In genomic region chrX:65871671-65872311, GRCh38 we compare ENCODE assay signal across 8 cellular contexts.
DNase-seq lines count a peak whose midpoint lies in the region; ATAC-seq, FAIRE-seq and TF ChIP-seq lines count a peak whose summit lies in the region.

No MANE protein-coding gene starts in this region.

- no peak for TF ChIP-seq EP300 in H1 (IDR thresholded peaks at IDR 0.05; ENCODE audit: borderline replicate concordance in 1 of 2, low read depth in 2 of 2, low read length in 2 of 2)
- TF ChIP-seq EP300 in sigmoid colon (IDR thresholded peaks at IDR 0.05), result no peak

- 68% methylated on average over 7 of the region's 7 CpGs; no CpG with 5 or more reads in 1 of the 2 experiments for WGBS in H1 (ENCODE audit: extremely low coverage in 1 of 2, insufficient coverage in 1 of 2, insufficient read length in 1 of 2, insufficient replicate concordance in 2 of 2, low coverage in 1 of 2, low lambda C conversion rate in 2 of 2, missing lambda C conversion rate in 1 of 2), 2 experiments
- WGBS in sigmoid colon, 2 donors, result 46 to 53% methylated on average over 7 of the region's 7 CpGs

- no peak overlapping the region for H2BK120ac ChIP-seq in H1 (replicated peaks; ENCODE audit: low read depth, low read length)

- H3K9ac ChIP-seq in DND-41 (ENCODE audit: low read depth, low read length) (no peak overlapping the region), H1 (replicated peaks in 1 of 4; ENCODE audit: extremely low read depth in 1 of 4, low read depth in 3 of 4, low read length in 3 of 4) (no peak overlapping the region), Karpas-422 (ENCODE audit: low read length) (no peak overlapping the region)

- TF ChIP-seq CTCF in DND-41 (IDR thresholded peaks at IDR 0.05; ENCODE audit: borderline replicate concordance, extremely low read depth, low read length, poor library complexity, severe bottlenecking) (peak; percentile 47), H1 (IDR thresholded peaks at IDR 0.05; ENCODE audit: control extremely low read depth in 1 of 3, insufficient read depth in 1 of 3, low read depth in 1 of 3, low read length in 3 of 3) (peak in 2 of 3 experiments; percentile 6 to 19; a peak in 2 of 4 replicates), glutamatergic neuron (IDR thresholded peaks at IDR 0.05; ENCODE audit: partially characterized antibody, unreplicated experiment) (no peak), sigmoid colon (IDR thresholded peaks at IDR 0.05) (no peak)

- TF ChIP-seq POLR2A in H1 (IDR thresholded peaks at IDR 0.05; ENCODE audit: control extremely low read depth in 1 of 2, low read depth in 2 of 2, low read length in 2 of 2), result no peak
- no peak for TF ChIP-seq POLR2A in sigmoid colon (IDR thresholded peaks at IDR 0.05)

- no peak overlapping the region for H3K18ac ChIP-seq in H1 (ENCODE audit: extremely low read depth, low read length)

- no peak overlapping the region for H3K14ac ChIP-seq in H1 (ENCODE audit: insufficient read length)

- H3K4me2 ChIP-seq in DND-41 (ENCODE audit: insufficient read depth, low read length) (no peak overlapping the region), H1 (ENCODE audit: insufficient read depth in 1 of 2, low read depth in 2 of 2, low read length in 2 of 2) (no peak overlapping the region), Karpas-422 (ENCODE audit: low read depth, low read length, poor library complexity, severe bottlenecking) (no peak overlapping the region)

- H2AFZ ChIP-seq in DND-41 (ENCODE audit: low read depth, low read length) (no peak overlapping the region; the same call in 1 of the 2 replicates), H1 (ENCODE audit: low read length) (no peak overlapping the region), Karpas-422 (ENCODE audit: low read length) (no peak overlapping the region)

- H3K23ac ChIP-seq in H1 (ENCODE audit: insufficient read length), result no peak overlapping the region

- FAIRE-seq in H1 (lab: Jason Lieb, UNC), result no peak

- H3K27me3 Mint-ChIP-seq in glutamatergic neuron (ENCODE audit: unreplicated experiment), result no peaks in the 10 kb centered on the region

- H2BK12ac ChIP-seq in H1 (ENCODE audit: low read depth, low read length), result no peak overlapping the region

- H3K23me2 ChIP-seq in H1 (ENCODE audit: low read depth, low read length), result no peaks in the 10 kb centered on the region

- intact Hi-C loops in sigmoid colon (cut with DNase I), result no loop called here

- H3K4me3 Mint-ChIP-seq in glutamatergic neuron (ENCODE audit: unreplicated experiment), result no peak overlapping the region

- no peaks in the 10 kb centered on the region for H3K36me3 ChIP-seq in DND-41 (ENCODE audit: insufficient read depth, low read length)
- no peaks in the 10 kb centered on the region for H3K36me3 ChIP-seq in H1 (ENCODE audit: control insufficient read depth in 2 of 4, insufficient read depth in 4 of 4, low read length in 3 of 4)
- no peaks in the 10 kb centered on the region for H3K36me3 ChIP-seq in Karpas-422 (ENCODE audit: insufficient read depth, low read length)
- H3K36me3 ChIP-seq in sigmoid colon, result no peaks in the 10 kb centered on the region

- H2BK5ac ChIP-seq in H1 (ENCODE audit: low read depth, low read length), result no peak overlapping the region

- H4K8ac ChIP-seq in H1 (ENCODE audit: extremely low read depth, insufficient read depth, low read length), result no peak overlapping the region

- H3K36me3 Mint-ChIP-seq in glutamatergic neuron (ENCODE audit: unreplicated experiment), result no peaks in the 10 kb centered on the region

- H3K4me1 Mint-ChIP-seq in glutamatergic neuron (ENCODE audit: low read depth, unreplicated experiment), result no peaks in the 10 kb centered on the region

- H2AK5ac ChIP-seq in H1 (ENCODE audit: low read depth, low read length), result no peak overlapping the region

- H3K9me2 ChIP-seq in Karpas-422 (replicated peaks; ENCODE audit: insufficient read depth, low read length), result no peaks in the 10 kb centered on the region

- H3K79me2 ChIP-seq in DND-41 (ENCODE audit: insufficient read depth, low read length), result no peaks in the 10 kb centered on the region
- H3K79me2 ChIP-seq in H1 (ENCODE audit: control insufficient read depth in 1 of 2, insufficient read depth in 2 of 2, low read length in 2 of 2), result no peaks in the 10 kb centered on the region
- H3K79me2 ChIP-seq in Karpas-422 (ENCODE audit: low read length), result no peaks in the 10 kb centered on the region

- H3K56ac ChIP-seq in H1 (replicated peaks; ENCODE audit: insufficient read length, low read depth, low read length), result no peak overlapping the region

- no peak overlapping the region for H4K91ac ChIP-seq in H1 (replicated peaks; ENCODE audit: insufficient read length, low read length)

- H2BK20ac ChIP-seq in H1 (ENCODE audit: low read length), result no peak overlapping the region

- H3K4me1 ChIP-seq in DND-41 (ENCODE audit: insufficient read depth, low read length) (peaks cover 16% of the 10 kb centered on the region), H1 (replicated peaks in 1 of 4; ENCODE audit: control insufficient read depth in 3 of 4, insufficient read depth in 4 of 4, low read length in 3 of 4) (no peaks in the 10 kb centered on the region), Karpas-422 (ENCODE audit: low read length) (no peaks in the 10 kb centered on the region), sigmoid colon (no peaks in the 10 kb centered on the region)

- H3K4me3 ChIP-seq in DND-41 (ENCODE audit: low read depth in 1 of 2, low read length in 2 of 2), result no peak overlapping the region
- H3K4me3 ChIP-seq in H1 (ENCODE audit: extremely low read depth in 1 of 4, insufficient read depth in 2 of 4, low read depth in 3 of 4, low read length in 4 of 4), result no peak overlapping the region
- no peak overlapping the region for H3K4me3 ChIP-seq in Karpas-422 (ENCODE audit: low read length)
- H3K4me3 ChIP-seq in sigmoid colon, result no peak overlapping the region

- ATAC-seq in DND-41 (ENCODE audit: insufficient read depth, low read depth) (peak; percentile 88), GM19463 (IDR thresholded peaks at IDR 0.05; ENCODE audit: unreplicated experiment) (peak; percentile 81), GM21515 (IDR thresholded peaks at IDR 0.05; ENCODE audit: unreplicated experiment) (no peak)

- H4K20me1 ChIP-seq in DND-41 (ENCODE audit: insufficient read depth, low read length) (no peaks in the 10 kb centered on the region), H1 (replicated peaks in 1 of 2; ENCODE audit: control insufficient read depth in 1 of 2, insufficient read depth in 2 of 2, low read length in 2 of 2) (no peaks in the 10 kb centered on the region), Karpas-422 (ENCODE audit: insufficient read depth, low read depth, low read length) (no peaks in the 10 kb centered on the region)

- no peak overlapping the region for H4K5ac ChIP-seq in H1 (ENCODE audit: insufficient read length, low read depth, low read length)

- H3K27ac Mint-ChIP-seq in glutamatergic neuron (ENCODE audit: unreplicated experiment), result no peak overlapping the region

- TF ChIP-seq RAD21 in H1 (IDR thresholded peaks at IDR 0.05 in 1 of 2, conservative IDR thresholded peaks at IDR 0.05 in 1 of 2; ENCODE audit: low read depth in 2 of 2, low read length in 2 of 2), result no peak; a peak in 1 of 4 replicates

- DNase-seq in DND-41 (peak; percentile 58), LHCN-M2 (ENCODE audit: low read depth) (peak; percentile 9), H1 (ENCODE audit: low read depth in 1 of 2, low spot score in 2 of 2) (peak; percentile 13 to 42), glutamatergic neuron (no peak), Karpas-422 (no peak), sigmoid colon (no peak)

- POLR2A ChIA-PET in H1 (lab: Charles Lee; ENCODE audit: partially characterized antibody), result no interaction called here

- peaks cover 2% of the 10 kb centered on the region for H3K9me3 ChIP-seq in DND-41 (ENCODE audit: insufficient read depth, low read length, severe bottlenecking)
- H3K9me3 ChIP-seq in H1 (ENCODE audit: insufficient read depth in 2 of 2, low read depth in 1 of 2, low read length in 1 of 2), result peaks cover 2 to 20% of the 10 kb centered on the region in 2 experiments; a peak in 1 of 4 replicates
- no peaks in the 10 kb centered on the region; the same call in 1 of the 2 replicates for H3K9me3 ChIP-seq in Karpas-422 (ENCODE audit: low read length)
- no peaks in the 10 kb centered on the region for H3K9me3 ChIP-seq in sigmoid colon

- no peak overlapping the region for H2BK15ac ChIP-seq in H1 (ENCODE audit: low read length)

- H3K27ac ChIP-seq in DND-41 (ENCODE audit: low read length) (peak overlapping the region; percentile 41; the same call in 1 of the 2 replicates), H1 (ENCODE audit: low read depth, low read length) (no peak overlapping the region), Karpas-422 (ENCODE audit: low read length) (no peak overlapping the region), sigmoid colon (no peak overlapping the region)

- no peaks in the 10 kb centered on the region for H3K9me3 Mint-ChIP-seq in glutamatergic neuron (ENCODE audit: unreplicated experiment)

- no peak overlapping the region for H3K4ac ChIP-seq in H1 (replicated peaks; ENCODE audit: insufficient read length, low read depth, low read length)

- CTCF ChIA-PET in H1 (lab: Charles Lee; ENCODE audit: partially characterized antibody), result no interaction called here

- H3K79me1 ChIP-seq in H1 (ENCODE audit: low read depth, low read length), result no peaks in the 10 kb centered on the region

- H3K27me3 ChIP-seq in DND-41 (ENCODE audit: insufficient read depth, low read length, poor library complexity) (no peaks in the 10 kb centered on the region), H1 (replicated peaks in 1 of 4; ENCODE audit: control insufficient read depth in 3 of 4, extremely low read depth in 1 of 4, insufficient read depth in 3 of 4, low read length in 3 of 4) (no peaks in the 10 kb centered on the region), Karpas-422 (ENCODE audit: low read length) (no peaks in the 10 kb centered on the region), sigmoid colon (no peaks in the 10 kb centered on the region)

TF ChIP-seq in H1, 55 proteins besides CTCF, POLR2A, EP300 and RAD21 (continues in another document):
- no peak for TF ChIP-seq SAP30 (IDR thresholded peaks at IDR 0.05; ENCODE audit: insufficient read depth, insufficient replicate concordance, low read length)
- TF ChIP-seq KDM5A (IDR thresholded peaks at IDR 0.05; ENCODE audit: low read length), result no peak
- no peak for TF ChIP-seq TAF1 (IDR thresholded peaks at IDR 0.05; ENCODE audit: low read depth, low read length)
- no peak for TF ChIP-seq ATF2 (IDR thresholded peaks at IDR 0.05; ENCODE audit: low read length)
- no peak for TF ChIP-seq TEAD4 (IDR thresholded peaks at IDR 0.05; ENCODE audit: low read depth, low read length)
- TF ChIP-seq SUZ12 (IDR thresholded peaks at IDR 0.05; ENCODE audit: low read length), result no peak

Comparison
In these comparisons a context has a peak if more than half of its experiments do, and no peak if none do; other contexts are left out.
1. DNase-seq: peak in DND-41 (single experiment), LHCN-M2 (single experiment) and H1 (2 of 2); none in glutamatergic neuron (single experiment), Karpas-422 (single experiment) and sigmoid colon (single experiment).
2. CTCF ChIP-seq: peak in DND-41 (single experiment) and H1 (2 of 3); none in glutamatergic neuron (single experiment) and sigmoid colon (0 of 4).